In genomic region chr10:3471497-3471896, GRCh38 we compare ENCODE assay signal across 11 cellular contexts.
DNase-seq lines count a peak whose midpoint lies in the region; ATAC-seq, FAIRE-seq and TF ChIP-seq lines count a peak whose summit lies in the region.
"Had no signal": no experiment of that assay in that cellular context is flagged by ENCODE, and none has a peak within 500 bp of the region (broad histone marks: within the 10 kb centered on the region; RNA-seq: fewer than 3 reads in every experiment).

No MANE protein-coding gene starts in this region.

- CTCF ChIA-PET in Panc1 (lab: Charles Lee) = no interaction called here

- no TSS peak for BruUV-seq in Panc1 (replicated peaks; lab: Mats Ljungman, UMichigan)

- WGBS in esophagus muscularis mucosa = 70% methylated on average over 10 of the region's 10 CpGs
- 57 to 60% methylated on average over 10 of the region's 10 CpGs for WGBS in pancreas, 2 donors

- intact Hi-C loops in Panc1 (cut with micrococcal nuclease; ENCODE audit: unreplicated experiment) = no loop called here
- intact Hi-C loops in esophagus muscularis mucosa (cut with DNase I) = loop anchor here (5.0 to 10.0 kb wide), 2 partner anchors 306 to 1173 kb away; no protein-coding TSS in a partner anchor
- intact Hi-C loops in pancreas (cut with DNase I) = no loop called here

- ATAC-seq in Panc1 (no peak), pancreas (no peak), GM19035 (IDR thresholded peaks at IDR 0.05; ENCODE audit: unreplicated experiment) (no peak)
- ATAC-seq: HCT116 had no signal

- H3K4me3 ChIP-seq in Panc1 (ENCODE audit: low read depth in 2 of 2, low read length in 2 of 2) = no peak overlapping the region
- peak overlapping the region in 2 of 4 donors; percentile 39 to 44 for H3K4me3 ChIP-seq in esophagus muscularis mucosa
- no peak overlapping the region for H3K4me3 ChIP-seq in pancreas
- H3K4me3 ChIP-seq: PC-9 had no signal

- TF ChIP-seq POLR2A in esophagus muscularis mucosa (IDR thresholded peaks at IDR 0.05; ENCODE audit: low read depth) = no peak

- no peaks in the 10 kb centered on the region for H3K27me3 ChIP-seq in Panc1 (ENCODE audit: control insufficient read depth, insufficient read depth, low read length)
- no peaks in the 10 kb centered on the region for H3K27me3 ChIP-seq in esophagus muscularis mucosa
- H3K27me3 ChIP-seq in pancreas = no peaks in the 10 kb centered on the region

- peak overlapping the region; percentile 95 for H3K27ac ChIP-seq in Panc1 (ENCODE audit: low read length)
- H3K27ac ChIP-seq in esophagus muscularis mucosa (replicated peaks in 1 of 4) = peak overlapping the region; percentile 83 to 91 (median 90)
- H3K27ac ChIP-seq in pancreas = peak overlapping the region in 3 of 4 donors; percentile 57 to 79 (median 73)

- TF ChIP-seq CTCF in Panc1 (IDR thresholded peaks at IDR 0.05) (no peak), esophagus muscularis mucosa (IDR thresholded peaks at IDR 0.05) (no peak), pancreas (IDR thresholded peaks at IDR 0.05) (no peak)

- in situ Hi-C loops in Panc1 (cut with HindIII; ENCODE audit: low pct_unique_long_range_greater_than_20kb, low sequenced_read_pairs) = no loop called here

- POLR2A ChIA-PET in Panc1 (lab: Charles Lee) = no interaction called here

- H3K4me1 ChIP-seq in Panc1 (ENCODE audit: control insufficient read depth, insufficient read depth, low read length) = peaks cover 50% of the 10 kb centered on the region
- H3K4me1 ChIP-seq in esophagus muscularis mucosa = peaks cover 37 to 73% (median 69%) of the 10 kb centered on the region in 4 donors
- peaks cover 0 to 5% (median 2%) of the 10 kb centered on the region in 3 donors for H3K4me1 ChIP-seq in pancreas

- H3K9me3 ChIP-seq in Panc1 (ENCODE audit: control insufficient read depth, insufficient read depth, low read depth, low read length) = no peaks in the 10 kb centered on the region
- no peaks in the 10 kb centered on the region for H3K9me3 ChIP-seq in esophagus muscularis mucosa
- no peaks in the 10 kb centered on the region for H3K9me3 ChIP-seq in pancreas

- no peak for FAIRE-seq in pancreas (lab: Jason Lieb, UNC)

- no peaks in the 10 kb centered on the region for H3K36me3 ChIP-seq in Panc1 (ENCODE audit: control insufficient read depth, insufficient read depth, low read length)
- no peaks in the 10 kb centered on the region for H3K36me3 ChIP-seq in esophagus muscularis mucosa
- H3K36me3 ChIP-seq in pancreas = no peaks in the 10 kb centered on the region

- no peak for TF ChIP-seq EP300 in esophagus muscularis mucosa (IDR thresholded peaks at IDR 0.05)

- DNase-seq in Ammon's horn (ENCODE audit: low spot score) (peak; percentile 51), Panc1 (ENCODE audit: low read depth, low spot score) (no peak), esophagus muscularis mucosa (ENCODE audit: extremely low spot score) (no peak), pancreas (no peak), DMS 273 (lab: John Stamatoyannopoulos, UW; ENCODE audit: unreplicated experiment) (no peak), SW 1271 (lab: John Stamatoyannopoulos, UW) (no peak)
- no peak for DNase-seq in activated T-cell treated with anti-CD3 and anti-CD28 coated beads, Interleukin-2, amount 50 U/mL, for 1 hour
- DNase-seq: cerebellar nuclear complex had no signal
